Comparison of ENCODE assay signal across 25 cellular contexts in genomic region chr10:33749809-33750208, GRCh38.
"Had no signal": no experiment of that assay in that cellular context is flagged by ENCODE, and none has a peak within 500 bp of the region (broad histone marks: within the 10 kb centered on the region; RNA-seq: fewer than 3 reads in every experiment).

No MANE protein-coding gene starts in this region.

- DNase-seq: activated CD4-positive, alpha-beta memory T cell treated with anti-CD3 and anti-CD28 coated beads, Interleukin-2, amount 10 ng/mL, durations not matched to agents 7 days and 5 days; activated CD4-positive, alpha-beta T cell treated with anti-CD3 and anti-CD28 coated beads, Interleukin-2, amount 10 ng/mL, durations not matched to agents 7 days and 5 days; activated CD4-positive, CD25-positive, alpha-beta regulatory T cell treated with anti-CD3 and anti-CD28 coated beads, Interleukin-2, amount 50 U/mL, for 72 hours; activated CD8-positive, alpha-beta memory T cell treated with anti-CD3 and anti-CD28 coated beads, Interleukin-2, amount 50 U/mL, for 48 hours; activated gamma-delta T cell; activated naive CD4-positive, alpha-beta T cell treated with anti-CD3 and anti-CD28 coated beads, Interleukin-2, amount 50 U/mL, for 16 hours; activated T-cell treated with anti-CD3 and anti-CD28 coated beads, Interleukin-2, amount 50 U/mL, for 24 hours; amniotic stem cell; brain microvascular endothelial cell; caudate nucleus; dermis blood vessel endothelial cell; effector CD4-positive, alpha-beta T cell; foreskin keratinocyte; islet precursor cell; naive B cell; nephron progenitor cell; nucleus accumbens; right cardiac atrium; stimulated activated CD4-positive, alpha-beta T cell treated with anti-CD3 and anti-CD28 coated beads, Interleukin-2, amount 100 ng/mL, for 48 hours; stimulated activated naive CD4-positive, alpha-beta T cell treated with Interleukin-2 at 50 U/mL for 16 hours; T-helper 2 cell had no signal

- H3K36me3 ChIP-seq: brain microvascular endothelial cell, esophagus muscularis mucosa, tibial nerve had no signal

- H3K9ac ChIP-seq: parathyroid adenoma had no signal

- H3K27ac ChIP-seq: brain microvascular endothelial cell, esophagus muscularis mucosa, foreskin keratinocyte, parathyroid adenoma had no signal

- H3K27me3 ChIP-seq: brain microvascular endothelial cell, esophagus muscularis mucosa, tibial nerve had no signal

- H3K79me2 ChIP-seq: parathyroid adenoma had no signal

- ATAC-seq: foreskin keratinocyte had no signal

- H2AFZ ChIP-seq: parathyroid adenoma had no signal

- H3K4me1 ChIP-seq: foreskin keratinocyte, parathyroid adenoma had no signal

- H3K9me3 ChIP-seq: esophagus muscularis mucosa, tibial nerve had no signal

- FAIRE-seq: astrocyte had no signal

- H3K4me3 ChIP-seq: esophagus muscularis mucosa, tibial nerve had no signal
